Comparison of ENCODE assay signal across 8 cellular contexts in the genomic region with DNA sequence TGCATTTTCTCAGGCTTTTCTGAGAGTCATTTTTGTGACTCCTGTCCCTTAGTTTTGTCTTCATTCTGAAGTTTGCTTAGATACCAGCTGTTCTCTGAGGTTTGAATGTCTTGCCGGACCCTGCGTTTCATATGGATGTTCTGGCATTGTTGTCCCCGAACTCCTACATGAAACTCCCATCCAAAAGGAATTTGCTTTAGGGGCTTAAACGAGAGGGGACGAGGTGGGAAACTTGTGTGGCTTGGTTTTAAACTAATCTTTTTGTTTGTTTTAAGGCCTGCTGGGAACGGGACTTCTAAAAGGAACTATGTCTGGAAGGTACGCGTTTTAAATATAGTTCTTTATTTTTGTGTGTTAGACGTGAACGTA. TPM values are rescaled to one million over a fixed set of nuclear protein-coding genes. Genes with fewer than 3 reads are reported as not detected.
DNase-seq lines count a peak whose midpoint lies in the region; ATAC-seq and TF ChIP-seq lines count a peak whose summit lies in the region.

No MANE protein-coding gene starts in this region.

- H3K4me3 ChIP-seq in CD8-positive, alpha-beta memory T cell (ENCODE audit: low read length) = peak overlapping the region; percentile 100
- H3K4me3 ChIP-seq in OCI-LY7 (ENCODE audit: low read depth, low read length, poor library complexity, severe bottlenecking) = peak overlapping the region; percentile 84

- no peak for ATAC-seq in GM19023 (IDR thresholded peaks at IDR 0.05; ENCODE audit: unreplicated experiment)
- ATAC-seq in HG03354 (IDR thresholded peaks at IDR 0.05; ENCODE audit: poor library complexity, severe bottlenecking, unreplicated experiment) = no peak

- no peak for DNase-seq in CD8-positive, alpha-beta memory T cell
- DNase-seq in OCI-LY7 (ENCODE audit: low spot score) (no peak), endothelial cell (ENCODE audit: low spot score) (no peak), osteocyte (ENCODE audit: extremely low spot score, unreplicated experiment) (no peak), NK-92 (lab: John Stamatoyannopoulos, UW; ENCODE audit: unreplicated experiment) (no peak), GF-D8 (lab: John Stamatoyannopoulos, UW) (no peak)

- H3K36me3 ChIP-seq in CD8-positive, alpha-beta memory T cell (ENCODE audit: insufficient read depth, low read length) = peaks cover 44% of the 10 kb centered on the region
- H3K36me3 ChIP-seq in OCI-LY7 (ENCODE audit: insufficient read depth, low read length) = peaks cover 55% of the 10 kb centered on the region

- intact Hi-C loops in OCI-LY7 (cut with micrococcal nuclease; ENCODE audit: unreplicated experiment) = no loop called here

- no peaks in the 10 kb centered on the region for H3K27me3 Mint-ChIP-seq in CD8-positive, alpha-beta memory T cell
- H3K27me3 Mint-ChIP-seq in endothelial cell (ENCODE audit: unreplicated experiment) (peaks cover 8% of the 10 kb centered on the region), osteocyte (ENCODE audit: unreplicated experiment) (peaks cover 2% of the 10 kb centered on the region)

- CTCF ChIA-PET in CD8-positive, alpha-beta memory T cell (lab: Charles Lee) = interaction anchor here (1.0 to 1.2 kb wide), 2 partner anchors 8 to 130 kb away, joined by 3 to 4 read pairs; no protein-coding TSS in a partner anchor
- CTCF ChIA-PET in OCI-LY7 (lab: Charles Lee; ENCODE audit: unreplicated experiment) = interaction anchor here (0.5 kb wide), 1 partner anchor 382 kb away, joined by 3 read pairs; no protein-coding TSS in a partner anchor

- H3K9me3 ChIP-seq in CD8-positive, alpha-beta memory T cell (ENCODE audit: low read length) = no peaks in the 10 kb centered on the region
- H3K9me3 ChIP-seq in OCI-LY7 (ENCODE audit: low read length) = no peaks in the 10 kb centered on the region

- H3K4me3 Mint-ChIP-seq in CD8-positive, alpha-beta memory T cell = peak overlapping the region; percentile 91 to 99 (median 96)
- peak overlapping the region; percentile 99 for H3K4me3 Mint-ChIP-seq in endothelial cell (ENCODE audit: unreplicated experiment)
- H3K4me3 Mint-ChIP-seq in osteocyte (ENCODE audit: unreplicated experiment) = peak overlapping the region; percentile 98

- no peaks in the 10 kb centered on the region for H3K27me3 ChIP-seq in CD8-positive, alpha-beta memory T cell (ENCODE audit: insufficient read depth, low read length, poor library complexity, severe bottlenecking)

- H2AFZ ChIP-seq in OCI-LY7 (ENCODE audit: low read length) = no peak overlapping the region; the same call in 1 of the 2 replicates

- H3K9me2 ChIP-seq in OCI-LY7 (ENCODE audit: insufficient read depth, low read length) = no peaks in the 10 kb centered on the region

- peaks cover 37 to 54% (median 48%) of the 10 kb centered on the region in 3 donors for H3K4me1 Mint-ChIP-seq in CD8-positive, alpha-beta memory T cell
- peaks cover 24% of the 10 kb centered on the region for H3K4me1 Mint-ChIP-seq in endothelial cell (ENCODE audit: unreplicated experiment)
- peaks cover 33% of the 10 kb centered on the region for H3K4me1 Mint-ChIP-seq in osteocyte (ENCODE audit: unreplicated experiment)

- H3K4me1 ChIP-seq in CD8-positive, alpha-beta memory T cell (ENCODE audit: insufficient read depth, low read length) = peaks cover 38% of the 10 kb centered on the region
- H3K4me1 ChIP-seq in OCI-LY7 (ENCODE audit: insufficient read depth, low read length, poor library complexity, severe bottlenecking) = peaks cover 39% of the 10 kb centered on the region

- peak overlapping the region; percentile 77 for H3K4me2 ChIP-seq in OCI-LY7 (ENCODE audit: low read length)

- H3K36me3 Mint-ChIP-seq in CD8-positive, alpha-beta memory T cell = peaks cover 0 to 54% (median 16%) of the 10 kb centered on the region in 3 donors
- peaks cover 32% of the 10 kb centered on the region for H3K36me3 Mint-ChIP-seq in endothelial cell (ENCODE audit: low read depth, unreplicated experiment)
- peaks cover 32% of the 10 kb centered on the region for H3K36me3 Mint-ChIP-seq in osteocyte (ENCODE audit: unreplicated experiment)

- peaks cover 50% of the 10 kb centered on the region for H3K79me2 ChIP-seq in OCI-LY7 (ENCODE audit: insufficient read depth, low read depth, low read length)

- peak overlapping the region; percentile 87 for H3K27ac ChIP-seq in CD8-positive, alpha-beta memory T cell (ENCODE audit: low read depth, low read length)
- peak overlapping the region; percentile 57 for H3K27ac ChIP-seq in OCI-LY7 (ENCODE audit: low read depth, low read length, poor library complexity, severe bottlenecking)

- H4K20me1 ChIP-seq in OCI-LY7 (ENCODE audit: insufficient read depth, low read length) = peaks cover 31% of the 10 kb centered on the region

- POLR2A ChIA-PET in CD8-positive, alpha-beta memory T cell (lab: Charles Lee) = interaction anchor here (1.0 to 2.5 kb wide), 3 partner anchors 8 to 11 kb away, joined by 3 to 13 read pairs (median 6); partner anchors contain the start of gene LMLN
- POLR2A ChIA-PET in OCI-LY7 (lab: Charles Lee) = interaction anchor here (0.7 to 1.3 kb wide), 4 partner anchors 8 to 358 kb away, joined by 3 to 4 read pairs (median 4); no protein-coding TSS in a partner anchor

- BruUV-seq in OCI-LY7 (replicated peaks; lab: Mats Ljungman, UMichigan) = no TSS peak

- H3K9me3 Mint-ChIP-seq in CD8-positive, alpha-beta memory T cell = no peaks in the 10 kb centered on the region
- H3K9me3 Mint-ChIP-seq in endothelial cell (ENCODE audit: unreplicated experiment) (no peaks in the 10 kb centered on the region), osteocyte (ENCODE audit: unreplicated experiment) (no peaks in the 10 kb centered on the region)

- TF ChIP-seq CTCF in OCI-LY7 (conservative IDR thresholded peaks at IDR 0.05; ENCODE audit: low read length) (no peak), endothelial cell (IDR thresholded peaks at IDR 0.05; ENCODE audit: unreplicated experiment) (no peak), osteocyte (IDR thresholded peaks at IDR 0.05) (no peak)

- peak overlapping the region; percentile 96 to 100 (median 100) for H3K27ac Mint-ChIP-seq in CD8-positive, alpha-beta memory T cell
- H3K27ac Mint-ChIP-seq in endothelial cell (ENCODE audit: unreplicated experiment) (peak overlapping the region; percentile 97), osteocyte (ENCODE audit: unreplicated experiment) (peak overlapping the region; percentile 99)

RNA-seq across cellular contexts. Expression of gene RPL35A, which starts 0.7 kb away (rescaled TPM):
- total RNA-seq in CD8-positive, alpha-beta memory T cell = 1,000 to 10,000 TPM; 1,301 to 1,320 TPM
- 1,628 TPM for polyA plus RNA-seq in CD8-positive, alpha-beta memory T cell
- 846 and 968 TPM in 2 replicates for total RNA-seq in OCI-LY7 (2014; rRNA removed; shearing (Covaris generic))
- 1,146 and 1,184 TPM in 2 replicates for total RNA-seq in OCI-LY7 (2022)
- total RNA-seq in endothelial cell (ENCODE audit: unreplicated experiment) = 1,090 TPM
- 843 and 861 TPM in 2 replicates for total RNA-seq in osteocyte

RNA-seq across cellular contexts. Expression of gene LMLN, which starts 9.4 kb away (rescaled TPM):
- total RNA-seq in CD8-positive, alpha-beta memory T cell = 1 to 10 TPM; 7.3 to 7.4 TPM
- 2.4 TPM for polyA plus RNA-seq in CD8-positive, alpha-beta memory T cell
- 0.50 and 3.7 TPM in 2 replicates for total RNA-seq in OCI-LY7 (2014; rRNA removed; shearing (Covaris generic))
- total RNA-seq in OCI-LY7 (2022) = 6.2 and 7.1 TPM in 2 replicates
- total RNA-seq in endothelial cell (ENCODE audit: unreplicated experiment) = 7.1 TPM
- 5.7 and 7.7 TPM in 2 replicates for total RNA-seq in osteocyte
